ENCODE assay signal across 1 cellular context in the genomic region with DNA sequence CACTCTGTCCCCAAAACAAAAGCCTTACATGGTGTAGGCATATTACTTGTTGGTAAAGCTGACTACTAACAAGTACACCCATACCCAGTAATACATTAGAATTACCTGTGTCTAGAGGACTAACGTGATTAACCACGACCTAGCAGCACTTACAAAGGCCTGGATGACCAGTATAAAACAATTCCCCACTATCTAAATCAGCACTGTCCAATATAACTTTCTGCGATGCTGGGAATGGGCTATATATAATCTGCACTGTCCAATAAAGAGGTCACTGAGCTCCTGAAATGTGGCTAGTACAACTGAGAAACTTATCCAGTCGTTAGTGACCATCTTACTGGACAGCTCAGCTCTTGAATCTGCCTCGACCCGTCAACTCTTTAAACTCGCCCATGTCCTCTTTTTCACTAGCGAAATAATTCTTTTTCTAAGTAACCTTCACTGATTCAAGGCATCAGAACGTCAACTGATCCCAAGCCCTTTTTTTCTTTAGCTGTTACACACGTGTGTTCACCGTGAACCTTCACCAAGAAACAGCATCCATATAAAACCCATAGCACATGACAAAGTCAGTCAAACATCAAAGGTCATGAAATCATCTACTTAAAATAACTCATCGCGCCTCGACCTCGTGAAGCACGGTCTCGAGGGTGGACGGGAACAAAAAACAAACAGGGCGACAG.
A peak's percentile ranks its signal among the peaks of the same experiment; 100 is the strongest.
TF ChIP-seq lines count a peak whose summit lies in the region.

No MANE protein-coding gene starts in this region.

TF ChIP-seq in H1, 55 proteins besides CTCF, POLR2A, EP300 and RAD21 (continued from another document):
- TF ChIP-seq, protein P1, sequence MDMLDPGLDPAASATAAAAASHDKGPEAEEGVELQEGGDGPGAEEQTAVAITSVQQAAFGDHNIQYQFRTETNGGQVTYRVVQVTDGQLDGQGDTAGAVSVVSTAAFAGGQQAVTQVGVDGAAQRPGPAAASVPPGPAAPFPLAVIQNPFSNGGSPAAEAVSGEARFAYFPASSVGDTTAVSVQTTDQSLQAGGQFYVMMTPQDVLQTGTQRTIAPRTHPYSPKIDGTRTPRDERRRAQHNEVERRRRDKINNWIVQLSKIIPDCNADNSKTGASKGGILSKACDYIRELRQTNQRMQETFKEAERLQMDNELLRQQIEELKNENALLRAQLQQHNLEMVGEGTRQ (IDR thresholded peaks at IDR 0.05; ENCODE audit: low read length) = no peak
- TF ChIP-seq CREB1 (IDR thresholded peaks at IDR 0.05) = no peak
- TF ChIP-seq, protein P2, sequence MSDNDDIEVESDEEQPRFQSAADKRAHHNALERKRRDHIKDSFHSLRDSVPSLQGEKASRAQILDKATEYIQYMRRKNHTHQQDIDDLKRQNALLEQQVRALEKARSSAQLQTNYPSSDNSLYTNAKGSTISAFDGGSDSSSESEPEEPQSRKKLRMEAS (IDR thresholded peaks at IDR 0.05) = peak; percentile 23; the same call in 1 of the 2 replicates
- 0 out of 4 replicates have a peak, but pooled peaks of 1 of the 2 experiments have one; percentile 35 for TF ChIP-seq SIN3A (conservative IDR thresholded peaks at IDR 0.05 in 1 of 2, IDR thresholded peaks at IDR 0.05 in 1 of 2; ENCODE audit: low read depth in 1 of 2, low read length in 2 of 2)
- no peak for TF ChIP-seq PHF8 (conservative IDR thresholded peaks at IDR 0.05; ENCODE audit: low read depth, low read length)
- no peak for TF ChIP-seq RFX5 (IDR thresholded peaks at IDR 0.05; ENCODE audit: borderline replicate concordance, low read depth, low read length)
- TF ChIP-seq ASH2L (IDR thresholded peaks at IDR 0.05; ENCODE audit: low read length) = no peak
- no peak for TF ChIP-seq HDAC6 (IDR thresholded peaks at IDR 0.05; ENCODE audit: low read depth, low read length)
- no peak for TF ChIP-seq FOSL1 (IDR thresholded peaks at IDR 0.05; ENCODE audit: insufficient read depth, low read depth, low read length)
